Comparison of ENCODE assay signal across 14 cellular contexts in the genomic region with DNA sequence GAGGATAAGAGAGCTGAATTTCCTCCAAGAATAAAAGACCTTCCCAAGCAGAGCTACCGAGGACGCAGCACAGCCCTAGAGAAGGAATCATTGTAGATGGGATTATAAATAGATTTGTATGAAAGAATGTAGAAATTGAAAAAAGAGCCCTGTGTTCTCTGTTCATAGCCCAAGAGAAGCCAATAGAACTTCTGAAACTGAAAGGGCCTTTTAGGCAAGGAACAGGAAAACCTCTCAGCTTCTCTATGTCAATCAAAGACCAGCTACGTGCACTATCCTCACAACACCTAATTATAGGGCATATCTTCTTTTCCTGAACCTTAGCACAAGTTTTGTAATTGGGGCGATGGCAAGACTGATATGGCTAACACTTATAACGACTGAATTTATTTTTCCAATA.
DNase-seq lines count a peak whose midpoint lies in the region; ATAC-seq, FAIRE-seq and TF ChIP-seq lines count a peak whose summit lies in the region.
"Had no signal": no experiment of that assay in that cellular context is flagged by ENCODE, and none has a peak within 500 bp of the region (broad histone marks: within the 10 kb centered on the region; RNA-seq: fewer than 3 reads in every experiment).

No MANE protein-coding gene starts in this region.

- TF ChIP-seq EP300 in GM12878 (IDR thresholded peaks at IDR 0.05; ENCODE audit: borderline replicate concordance in 1 of 2, control insufficient read depth in 1 of 2, low read depth in 2 of 2, low read length in 2 of 2) = no peak

- H3K4me3 ChIP-seq in GM12878 (no peak overlapping the region), esophagus squamous epithelium (no peak overlapping the region), WERI-Rb-1 (ENCODE audit: low read depth, low read length) (no peak overlapping the region)
- H3K4me3 ChIP-seq: body of pancreas, left lung had no signal

- SMC1A ChIA-PET in GM12878 (lab: Charles Lee; ENCODE audit: uncharacterized antibody, unreplicated experiment) = interaction anchor here (1.5 kb wide), 2 partner anchors 10 to 27 kb away, joined by 4 to 9 read pairs; no protein-coding TSS in a partner anchor

- H3K79me2 ChIP-seq in GM12878 (ENCODE audit: control insufficient read depth, insufficient read depth, low read length) = no peaks in the 10 kb centered on the region

- no peak for DNase-seq in GM12878 (ENCODE audit: low read depth, low spot score)
- DNase-seq in NCI-H774 (lab: John Stamatoyannopoulos, UW) = no peak
- DNase-seq in NCI-H187 (lab: John Stamatoyannopoulos, UW) = no peak
- no peak for DNase-seq in esophagus squamous epithelium (lab: John Stamatoyannopoulos, UW)
- no peak for DNase-seq in WERI-Rb-1
- DNase-seq: activated gamma-delta T cell treated with Interleukin-2 at 50 U/mL for 16 hours; body of pancreas; left lung; naive thymus-derived CD4-positive, alpha-beta T cell; retina; SK-N-SH had no signal

- ATAC-seq in GM18520 (IDR thresholded peaks at IDR 0.05; ENCODE audit: unreplicated experiment) (peak; percentile 58), GM21529 (IDR thresholded peaks at IDR 0.05; ENCODE audit: unreplicated experiment) (peak; percentile 91), HG03159 (IDR thresholded peaks at IDR 0.05; ENCODE audit: unreplicated experiment) (peak; percentile 55), GM12878 (peak; percentile 52; the same call in 2 of the 3 replicates)
- ATAC-seq: body of pancreas; left lung; naive thymus-derived CD4-positive, alpha-beta T cell had no signal

- POLR2A ChIA-PET in GM12878 (lab: Charles Lee) = no interaction called here

- TF ChIP-seq POLR2A in GM12878 (IDR thresholded peaks at IDR 0.05; ENCODE audit: low read depth, low read length) = no peak
- TF ChIP-seq POLR2A in esophagus squamous epithelium (IDR thresholded peaks at IDR 0.05) = no peak

- H3K9me3 ChIP-seq in GM12878 (replicated peaks; ENCODE audit: control insufficient read depth, insufficient read depth, low read length) = no peaks in the 10 kb centered on the region
- H3K9me3 ChIP-seq in esophagus squamous epithelium = no peaks in the 10 kb centered on the region
- no peaks in the 10 kb centered on the region for H3K9me3 ChIP-seq in WERI-Rb-1 (ENCODE audit: severe bottlenecking)
- H3K9me3 ChIP-seq: body of pancreas, left lung, SK-N-SH had no signal

- H3K4me1 ChIP-seq in GM12878 (ENCODE audit: control insufficient read depth, insufficient read depth, low read length) (no peaks in the 10 kb centered on the region), esophagus squamous epithelium (no peaks in the 10 kb centered on the region)
- H3K4me1 ChIP-seq: body of pancreas, left lung had no signal

- no peak for TF ChIP-seq RAD21 in GM12878 (IDR thresholded peaks at IDR 0.05; ENCODE audit: insufficient read depth, low read depth, low read length)

- 45% methylated on average over 5 of the region's 5 CpGs for WGBS in GM12878 (ENCODE audit: insufficient coverage, insufficient replicate concordance, low lambda C conversion rate, missing lambda C conversion rate)
- WGBS in esophagus squamous epithelium, 2 donors = 66 to 68% methylated on average over 5 of the region's 5 CpGs

- in situ Hi-C loops in GM12878 (cut with MboI) = no loop called here

- CTCF ChIA-PET in GM12878 (lab: Yijun Ruan, JAX) = interaction anchor here (2.1 kb wide), 1 partner anchor 9 kb away, joined by 10 read pairs; no protein-coding TSS in a partner anchor

- intact Hi-C loops in GM12878 (cut with micrococcal nuclease; ENCODE audit: unreplicated experiment) (no loop called here), esophagus squamous epithelium (cut with DNase I) (no loop called here)

- H4K20me1 ChIP-seq in GM12878 (ENCODE audit: control insufficient read depth, insufficient read depth) = no peaks in the 10 kb centered on the region

- no peak for FAIRE-seq in GM12878 (lab: Jason Lieb, UNC)

- BruUV-seq in GM12878 (replicated peaks; lab: Mats Ljungman, UMichigan) = no TSS peak

- no peak overlapping the region; the same call in 1 of the 2 replicates for H2AFZ ChIP-seq in GM12878 (ENCODE audit: control insufficient read depth, low read depth, low read length)

- H3K36me3 ChIP-seq in GM12878 (ENCODE audit: control insufficient read depth in 2 of 2, insufficient read depth in 2 of 2, low read length in 1 of 2) (no peaks in the 10 kb centered on the region), esophagus squamous epithelium (no peaks in the 10 kb centered on the region), WERI-Rb-1 (no peaks in the 10 kb centered on the region)
- H3K36me3 ChIP-seq: left lung had no signal

- RAD21 ChIA-PET in GM12878 (lab: Charles Lee; ENCODE audit: unreplicated experiment) = interaction anchor here (1.0 kb wide), 1 partner anchor 8 kb away, joined by 5 read pairs; no protein-coding TSS in a partner anchor

- no peak overlapping the region for H3K9ac ChIP-seq in GM12878 (ENCODE audit: control insufficient read depth, insufficient read depth, low read length)
- H3K9ac ChIP-seq: SK-N-SH had no signal

- H3K4me2 ChIP-seq in GM12878 (ENCODE audit: control insufficient read depth, insufficient read depth) = 0 out of 2 replicates have a peak overlapping the region, but pooled peaks have one; percentile 17
- H3K4me2 ChIP-seq: SK-N-SH had no signal

- H3K27ac ChIP-seq in GM12878 (ENCODE audit: control insufficient read depth, insufficient read depth) (no peak overlapping the region), esophagus squamous epithelium (no peak overlapping the region), WERI-Rb-1 (no peak overlapping the region)
- H3K27ac ChIP-seq: body of pancreas, left lung had no signal

- TF ChIP-seq CTCF in GM12878 (IDR thresholded peaks at IDR 0.05 in 2 of 3, conservative IDR thresholded peaks at IDR 0.05 in 1 of 3; ENCODE audit: control insufficient read depth in 2 of 3, extremely low read depth in 1 of 3, insufficient read depth in 1 of 3, low read depth in 3 of 3, low read length in 3 of 3) = no peak
- TF ChIP-seq CTCF in esophagus squamous epithelium (IDR thresholded peaks at IDR 0.05) = no peak
- no peak for TF ChIP-seq CTCF in WERI-Rb-1 (IDR thresholded peaks at IDR 0.05; ENCODE audit: low read depth, low read length)

- H3K27me3 ChIP-seq in GM12878 (replicated peaks in 1 of 2; ENCODE audit: control insufficient read depth in 2 of 2, insufficient read depth in 2 of 2, low read length in 1 of 2) (no peaks in the 10 kb centered on the region), esophagus squamous epithelium (no peaks in the 10 kb centered on the region), WERI-Rb-1 (ENCODE audit: insufficient read depth, low read depth, severe bottlenecking) (no peaks in the 10 kb centered on the region)
- H3K27me3 ChIP-seq: body of pancreas, left lung had no signal

TF ChIP-seq in GM12878, 131 proteins besides CTCF, POLR2A, EP300 and RAD21:
- TF ChIP-seq, protein P1, sequence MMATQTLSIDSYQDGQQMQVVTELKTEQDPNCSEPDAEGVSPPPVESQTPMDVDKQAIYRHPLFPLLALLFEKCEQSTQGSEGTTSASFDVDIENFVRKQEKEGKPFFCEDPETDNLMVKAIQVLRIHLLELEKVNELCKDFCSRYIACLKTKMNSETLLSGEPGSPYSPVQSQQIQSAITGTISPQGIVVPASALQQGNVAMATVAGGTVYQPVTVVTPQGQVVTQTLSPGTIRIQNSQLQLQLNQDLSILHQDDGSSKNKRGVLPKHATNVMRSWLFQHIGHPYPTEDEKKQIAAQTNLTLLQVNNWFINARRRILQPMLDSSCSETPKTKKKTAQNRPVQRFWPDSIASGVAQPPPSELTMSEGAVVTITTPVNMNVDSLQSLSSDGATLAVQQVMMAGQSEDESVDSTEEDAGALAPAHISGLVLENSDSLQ (IDR thresholded peaks at IDR 0.05) = peak; percentile 89
- no peak for TF ChIP-seq ASH2L (IDR thresholded peaks at IDR 0.05; ENCODE audit: borderline replicate concordance, low read depth)
- TF ChIP-seq, protein P2, sequence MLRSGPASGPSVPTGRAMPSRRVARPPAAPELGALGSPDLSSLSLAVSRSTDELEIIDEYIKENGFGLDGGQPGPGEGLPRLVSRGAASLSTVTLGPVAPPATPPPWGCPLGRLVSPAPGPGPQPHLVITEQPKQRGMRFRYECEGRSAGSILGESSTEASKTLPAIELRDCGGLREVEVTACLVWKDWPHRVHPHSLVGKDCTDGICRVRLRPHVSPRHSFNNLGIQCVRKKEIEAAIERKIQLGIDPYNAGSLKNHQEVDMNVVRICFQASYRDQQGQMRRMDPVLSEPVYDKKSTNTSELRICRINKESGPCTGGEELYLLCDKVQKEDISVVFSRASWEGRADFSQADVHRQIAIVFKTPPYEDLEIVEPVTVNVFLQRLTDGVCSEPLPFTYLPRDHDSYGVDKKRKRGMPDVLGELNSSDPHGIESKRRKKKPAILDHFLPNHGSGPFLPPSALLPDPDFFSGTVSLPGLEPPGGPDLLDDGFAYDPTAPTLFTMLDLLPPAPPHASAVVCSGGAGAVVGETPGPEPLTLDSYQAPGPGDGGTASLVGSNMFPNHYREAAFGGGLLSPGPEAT (IDR thresholded peaks at IDR 0.05; ENCODE audit: low read depth) = no peak
- TF ChIP-seq, protein P3, sequence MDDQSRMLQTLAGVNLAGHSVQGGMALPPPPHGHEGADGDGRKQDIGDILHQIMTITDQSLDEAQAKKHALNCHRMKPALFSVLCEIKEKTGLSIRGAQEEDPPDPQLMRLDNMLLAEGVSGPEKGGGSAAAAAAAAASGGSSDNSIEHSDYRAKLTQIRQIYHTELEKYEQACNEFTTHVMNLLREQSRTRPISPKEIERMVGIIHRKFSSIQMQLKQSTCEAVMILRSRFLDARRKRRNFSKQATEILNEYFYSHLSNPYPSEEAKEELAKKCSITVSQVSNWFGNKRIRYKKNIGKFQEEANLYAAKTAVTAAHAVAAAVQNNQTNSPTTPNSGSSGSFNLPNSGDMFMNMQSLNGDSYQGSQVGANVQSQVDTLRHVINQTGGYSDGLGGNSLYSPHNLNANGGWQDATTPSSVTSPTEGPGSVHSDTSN (IDR thresholded peaks at IDR 0.05; ENCODE audit: insufficient replicate concordance, low read depth, low read length) = peak; percentile 65
